ENCODE assay signal across 30 cellular contexts in genomic region chr16:26442333-26442732, GRCh38.
"Had no signal": no experiment of that assay in that cellular context is flagged by ENCODE, and none has a peak within 500 bp of the region (broad histone marks: within the 10 kb centered on the region; RNA-seq: fewer than 3 reads in every experiment).

No MANE protein-coding gene starts in this region.

- H3K27ac ChIP-seq: cardiac muscle cell, PC-9, WERI-Rb-1 had no signal

- DNase-seq: activated CD4-positive, alpha-beta memory T cell treated with anti-CD3 and anti-CD28 coated beads, Interleukin-2, amount 10 ng/mL, durations not matched to agents 7 days and 5 days; activated CD4-positive, alpha-beta T cell treated with anti-CD3 and anti-CD28 coated beads for 1 hour; activated CD4-positive, alpha-beta T cell treated with anti-CD3 and anti-CD28 coated beads for 48 hours; activated CD4-positive, CD25-positive, alpha-beta regulatory T cell; activated CD8-positive, alpha-beta memory T cell treated with anti-CD3 and anti-CD28 coated beads for 24 hours; activated CD8-positive, alpha-beta memory T cell treated with anti-CD3 and anti-CD28 coated beads, Interleukin-2, amount 10 ng/mL, durations not matched to agents 7 days and 5 days; activated CD8-positive, alpha-beta memory T cell treated with anti-CD3 and anti-CD28 coated beads, Interleukin-2, amount 50 U/mL, for 48 hours; activated effector memory CD4-positive, alpha-beta T cell treated with Interleukin-2 at 50 U/mL for 16 hours; activated naive CD4-positive, alpha-beta T cell treated with anti-CD3 and anti-CD28 coated beads, Interleukin-2, amount 10 ng/mL, durations not matched to agents 7 days and 5 days; activated naive CD8-positive, alpha-beta T cell treated with anti-CD3 and anti-CD28 coated beads, Interleukin-2, amount 50 U/mL, for 24 hours; activated T-cell treated with anti-CD3 and anti-CD28 coated beads, Interleukin-2, amount 50 U/mL, for 48 hours; aorta; NCI-H1105 treated with DMSO at 0.1 percent for 48 hours; NCI-H1436; NCI-H1694; NCI-H1930; NCI-H2081 treated with DMSO at 0.1 percent for 48 hours; NCI-H226; NCI-H446 treated with DMSO at 0.1 percent for 48 hours; NCI-H524; NCI-H69; NK-92 treated with Interleukin-12 subunit alpha and Interleukin-12 subunit beta, amount 100 ng/mL, for 24 hours; PC-9; Right ventricle myocardium superior; SW 1271; T-helper 1 cell; T1000; WERI-Rb-1 had no signal

- H3K4me3 ChIP-seq: cardiac muscle cell, K562, PC-9 had no signal

- H2AFZ ChIP-seq: PC-9 had no signal

- ATAC-seq: activated CD8-positive, alpha-beta memory T cell treated with anti-CD3 and anti-CD28 coated beads, Interleukin-2, amount 10 ng/mL, durations not matched to agents 7 days and 5 days; activated naive CD8-positive, alpha-beta T cell treated with anti-CD3 and anti-CD28 coated beads, Interleukin-2, amount 50 U/mL, for 24 hours; K562 had no signal

- H3K27me3 ChIP-seq: cardiac muscle cell had no signal

- H3K36me3 ChIP-seq: cardiac muscle cell, WERI-Rb-1 had no signal

- H3K4me2 ChIP-seq: PC-9 had no signal
